ENCODE assay signal across 13 cellular contexts in genomic region chr5:52674815-52675545, GRCh38.
DNase-seq lines count a peak whose midpoint lies in the region; ATAC-seq and TF ChIP-seq lines count a peak whose summit lies in the region.
"Had no signal": no experiment of that assay in that cellular context is flagged by ENCODE, and none has a peak within 500 bp of the region (broad histone marks: within the 10 kb centered on the region; RNA-seq: fewer than 3 reads in every experiment).

No MANE protein-coding gene starts in this region.

- H2BK20ac ChIP-seq in IMR-90 (ENCODE audit: low read depth, low read length) = peak overlapping the region; percentile 48; the same call in 1 of the 2 replicates

- peak overlapping the region in 1 of 2 experiments; percentile 76; a peak in 2 of 4 replicates for H4K8ac ChIP-seq in IMR-90 (ENCODE audit: low read depth in 2 of 2, low read length in 2 of 2)
- no peak overlapping the region for H4K8ac ChIP-seq in mesenchymal stem cell (ENCODE audit: low read length)

- peaks cover 9% of the 10 kb centered on the region for H3K9me3 Mint-ChIP-seq in chondrocyte (ENCODE audit: low read depth)
- no peaks in the 10 kb centered on the region for H3K9me3 Mint-ChIP-seq in WTC11
- H3K9me3 Mint-ChIP-seq: activated B cell treated with CpG ODN at 0.5 μM for 24 hours had no signal

- H3K36me3 ChIP-seq in IMR-90 (ENCODE audit: control insufficient read depth, insufficient read depth, low read length) = no peaks in the 10 kb centered on the region
- H3K36me3 ChIP-seq in mesenchymal stem cell (ENCODE audit: control insufficient read depth in 1 of 2, insufficient read depth in 2 of 2, low read depth in 1 of 2, low read length in 2 of 2) = no peaks in the 10 kb centered on the region
- no peaks in the 10 kb centered on the region for H3K36me3 ChIP-seq in mucosa of descending colon (ENCODE audit: low read depth)

- no peak overlapping the region; the same call in 1 of the 2 replicates for H4K5ac ChIP-seq in IMR-90 (ENCODE audit: low read depth, low read length)

- H4K91ac ChIP-seq in IMR-90 (ENCODE audit: insufficient read depth, low read depth, low read length) (0 out of 2 replicates have a peak overlapping the region, but pooled peaks have one; percentile 75), mesenchymal stem cell (ENCODE audit: low read length) (no peak overlapping the region)

- H3K18ac ChIP-seq in IMR-90 (ENCODE audit: low read depth, low read length) (peak overlapping the region; percentile 79; the same call in 1 of the 2 replicates), mesenchymal stem cell (ENCODE audit: low read depth in 1 of 2, low read length in 2 of 2) (no peak overlapping the region)

- dilution Hi-C loops in IMR-90 (cut with HindIII; ENCODE audit: low sequenced_read_pairs, unreplicated experiment) = no loop called here

- H3K9me3 ChIP-seq in IMR-90 (ENCODE audit: control insufficient read depth, insufficient read depth, low read length) (no peaks in the 10 kb centered on the region), mesenchymal stem cell (ENCODE audit: control insufficient read depth, low read length) (peaks cover 2% of the 10 kb centered on the region), mucosa of descending colon (no peaks in the 10 kb centered on the region)

- H3K4me2 ChIP-seq in IMR-90 (ENCODE audit: low read depth, low read length) (peak overlapping the region; percentile 56; the same call in 1 of the 2 replicates), mesenchymal stem cell (ENCODE audit: low read length, poor library complexity, severe bottlenecking) (peak overlapping the region; percentile 3)

- TF ChIP-seq POLR2A in IMR-90 (IDR thresholded peaks at IDR 0.05; ENCODE audit: low read depth, low read length) = no peak

- H3K14ac ChIP-seq in IMR-90 (replicated peaks; ENCODE audit: low read depth, low read length) (peak overlapping the region; percentile 78; the same call in 1 of the 2 replicates), mesenchymal stem cell (ENCODE audit: low read length in 2 of 2) (no peak overlapping the region)

- TF ChIP-seq RAD21 in IMR-90 (IDR thresholded peaks at IDR 0.05; ENCODE audit: low read length) = no peak

- ATAC-seq in IMR-90 (ENCODE audit: low read depth) (peak; percentile 61), WTC11 (no peak), GM18861 (IDR thresholded peaks at IDR 0.05; ENCODE audit: unreplicated experiment) (no peak), mucosa of descending colon (no peak)

- H2BK15ac ChIP-seq in IMR-90 (ENCODE audit: low read depth, low read length) (peak overlapping the region; percentile 60; the same call in 1 of the 3 replicates), mesenchymal stem cell (ENCODE audit: low read depth, poor library complexity, severe bottlenecking) (no peak overlapping the region)

- H3K27me3 Mint-ChIP-seq in chondrocyte (ENCODE audit: low read depth) (no peaks in the 10 kb centered on the region), WTC11 (ENCODE audit: low read depth) (no peaks in the 10 kb centered on the region)
- H3K27me3 Mint-ChIP-seq: activated B cell treated with CpG ODN at 0.5 μM for 24 hours had no signal

- in situ Hi-C loops in IMR-90 (cut with MboI; ENCODE audit: low sequenced_read_pairs) = loop anchor here (10.0 to 25.0 kb wide), 2 partner anchors 230 to 1288 kb away; partner anchors contain the start of gene ISL1

- BruUV-seq in IMR-90 (replicated peaks; lab: Mats Ljungman, UMichigan) = no TSS peak

- WGBS in IMR-90 (ENCODE audit: extremely low coverage in 2 of 2, insufficient read length in 1 of 2), 2 experiments = no CpG with 5 or more reads among the region's 5 CpGs
- 65% methylated on average over 2 of the region's 5 CpGs for WGBS in mesenchymal stem cell

- CTCF ChIA-PET in IMR-90 (lab: Yijun Ruan, JAX) (no interaction called here), WTC11 (lab: Charles Lee) (no interaction called here)

- no peak overlapping the region for H2AK9ac ChIP-seq in IMR-90 (replicated peaks; ENCODE audit: low read depth, low read length, poor library complexity)

- no peak overlapping the region for H3K4me3 Mint-ChIP-seq in chondrocyte (ENCODE audit: unreplicated experiment)
- H3K4me3 Mint-ChIP-seq in WTC11 = no peak overlapping the region
- H3K4me3 Mint-ChIP-seq: activated B cell treated with CpG ODN at 0.5 μM for 24 hours, nephron had no signal

- H3K9me1 ChIP-seq in IMR-90 (ENCODE audit: insufficient read depth, low read length) = peaks cover 4% of the 10 kb centered on the region; the same call in 1 of the 2 replicates

- H3K4me1 Mint-ChIP-seq in chondrocyte (ENCODE audit: low read depth) (peaks cover 21% of the 10 kb centered on the region), WTC11 (peaks cover 9% of the 10 kb centered on the region)
- H3K4me1 Mint-ChIP-seq: activated B cell treated with CpG ODN at 0.5 μM for 24 hours, nephron had no signal

- H3K27ac ChIP-seq in IMR-90 (ENCODE audit: insufficient read depth, low read length) = peak overlapping the region; percentile 53; the same call in 1 of the 2 replicates
- H3K27ac ChIP-seq in mesenchymal stem cell (ENCODE audit: low read length, poor library complexity, severe bottlenecking) = peak overlapping the region; percentile 37
- H3K27ac ChIP-seq: C4-2B had no signal

- peak overlapping the region; percentile 79; the same call in 1 of the 2 replicates for H3K4ac ChIP-seq in IMR-90 (ENCODE audit: low read depth, low read length)
- H3K4ac ChIP-seq in mesenchymal stem cell (ENCODE audit: low read depth in 1 of 2, low read length in 2 of 2) = no peak overlapping the region

- peak overlapping the region; percentile 71 for H3K27ac Mint-ChIP-seq in chondrocyte (ENCODE audit: unreplicated experiment)
- no peak overlapping the region for H3K27ac Mint-ChIP-seq in WTC11
- H3K27ac Mint-ChIP-seq: activated B cell treated with CpG ODN at 0.5 μM for 24 hours, nephron had no signal

- H3K79me1 ChIP-seq in IMR-90 (ENCODE audit: low read depth in 1 of 2, low read length in 2 of 2) = no peaks in the 10 kb centered on the region
- H3K79me1 ChIP-seq in mesenchymal stem cell (replicated peaks; ENCODE audit: low read length, poor library complexity, severe bottlenecking) = no peaks in the 10 kb centered on the region

- H3K9ac ChIP-seq in IMR-90 (ENCODE audit: low read depth, low read length) = no peak overlapping the region
- peak overlapping the region; percentile 75 for H3K9ac ChIP-seq in mesenchymal stem cell (ENCODE audit: low read length)

- peak overlapping the region; percentile 83 for H2BK5ac ChIP-seq in IMR-90 (ENCODE audit: low read depth, low read length, poor library complexity, severe bottlenecking)
- no peak overlapping the region for H2BK5ac ChIP-seq in mesenchymal stem cell (ENCODE audit: low read depth, low read length, poor library complexity, severe bottlenecking)

- peak overlapping the region in 1 of 2 experiments; percentile 21 for H2BK12ac ChIP-seq in mesenchymal stem cell (ENCODE audit: low read length in 2 of 2)

- no peak overlapping the region for H3K23ac ChIP-seq in IMR-90 (ENCODE audit: low read depth, low read length)
- H3K23ac ChIP-seq in mesenchymal stem cell (ENCODE audit: low read length in 2 of 2) = no peak overlapping the region

- H2AFZ ChIP-seq in IMR-90 (replicated peaks; ENCODE audit: low read length, poor library complexity) = no peak overlapping the region
- no peak overlapping the region for H2AFZ ChIP-seq in mesenchymal stem cell (ENCODE audit: low read depth, low read length)

- H2BK120ac ChIP-seq in IMR-90 (ENCODE audit: low read depth, low read length) = peak overlapping the region; percentile 80
- no peak overlapping the region for H2BK120ac ChIP-seq in mesenchymal stem cell (ENCODE audit: low read depth, low read length)

- no peaks in the 10 kb centered on the region for H4K20me1 ChIP-seq in IMR-90 (ENCODE audit: insufficient read depth, low read length)

- intact Hi-C loops in IMR-90 (cut with micrococcal nuclease) (no loop called here), mucosa of descending colon (cut with DNase I, micrococcal nuclease) (no loop called here)

- peak overlapping the region; percentile 1; the same call in 1 of the 2 replicates for H3K4me3 ChIP-seq in IMR-90 (ENCODE audit: insufficient read depth, low read depth, low read length)
- peak overlapping the region in 1 of 2 experiments; percentile 60 for H3K4me3 ChIP-seq in mesenchymal stem cell (ENCODE audit: insufficient read depth in 1 of 2, low read depth in 1 of 2, low read length in 2 of 2)
- H3K4me3 ChIP-seq in mucosa of descending colon = no peak overlapping the region

- H3K36me3 Mint-ChIP-seq in chondrocyte (ENCODE audit: low read depth) (peaks cover 2% of the 10 kb centered on the region), WTC11 (no peaks in the 10 kb centered on the region)

- H3K27me3 ChIP-seq in IMR-90 (ENCODE audit: control insufficient read depth, insufficient read depth, low read length) (no peaks in the 10 kb centered on the region; the same call in 1 of the 2 replicates), mesenchymal stem cell (ENCODE audit: control insufficient read depth in 1 of 2, insufficient read depth in 1 of 2, low read length in 2 of 2) (no peaks in the 10 kb centered on the region)

- DNase-seq in AG09319 (ENCODE audit: extremely low read depth, low read depth) = peak; percentile 48
- peak; percentile 87 for DNase-seq in IMR-90
- DNase-seq in chondrocyte (ENCODE audit: low spot score) = no peak
- DNase-seq in mesenchymal stem cell = peak; percentile 71
- no peak for DNase-seq in SKM-1 treated with dmso at 0.1 percent for 144 hours (lab: John Stamatoyannopoulos, UW; ENCODE audit: unreplicated experiment)
- DNase-seq in WTC11 (ENCODE audit: low spot score) = no peak
- DNase-seq in mucosa of descending colon = no peak
- DNase-seq: activated B cell treated with CpG ODN at 0.5 μM for 24 hours, amygdala, NCI-H774 had no signal

- TF ChIP-seq CTCF in AG09319 (IDR thresholded peaks at IDR 0.05; ENCODE audit: low read depth, low read length) (no peak), IMR-90 (conservative IDR thresholded peaks at IDR 0.05; ENCODE audit: low read depth, low read length) (no peak), chondrocyte (IDR thresholded peaks at IDR 0.05) (no peak), WTC11 (IDR thresholded peaks at IDR 0.05) (no peak), mucosa of descending colon (IDR thresholded peaks at IDR 0.05) (no peak)

- H2AK5ac ChIP-seq in IMR-90 (ENCODE audit: low read depth, low read length) (peak overlapping the region; percentile 83; the same call in 1 of the 2 replicates), mesenchymal stem cell (ENCODE audit: low read length, severe bottlenecking) (no peak overlapping the region)

- POLR2A ChIA-PET in IMR-90 (lab: Charles Lee; ENCODE audit: unreplicated experiment) (no interaction called here), WTC11 (lab: Charles Lee) (no interaction called here)

- H3K56ac ChIP-seq in IMR-90 (ENCODE audit: extremely low read depth, insufficient read depth, low read length) = peak overlapping the region; percentile 38; the same call in 1 of the 2 replicates

- peaks cover 2% of the 10 kb centered on the region; the same call in 1 of the 2 replicates for H3K4me1 ChIP-seq in IMR-90 (ENCODE audit: control insufficient read depth, insufficient read depth, low read length)
- H3K4me1 ChIP-seq in mesenchymal stem cell (ENCODE audit: control insufficient read depth, insufficient read depth, low read depth, low read length) = peaks cover 3% of the 10 kb centered on the region
- no peaks in the 10 kb centered on the region for H3K4me1 ChIP-seq in mucosa of descending colon (ENCODE audit: low read depth)

TF ChIP-seq in WTC11, 78 proteins besides CTCF, POLR2A, EP300 and RAD21 (continues in another document):
- TF ChIP-seq ZNF396 (CRISPR knock-in tag; IDR thresholded peaks at IDR 0.05; ENCODE audit: borderline replicate concordance) = no peak

Comparison
In these comparisons a context has a peak if more than half of its experiments do, and no peak if none do; other contexts are left out.
1. DNase-seq: peak in AG09319 (single experiment), IMR-90 (single experiment) and mesenchymal stem cell (single experiment); none in chondrocyte (single experiment), SKM-1 treated with dmso at 0.1 percent for 144 hours (single experiment), WTC11 (single experiment) and mucosa of descending colon (0 of 3).